21 cellular contexts compared by ENCODE assay signal in the genomic region with DNA sequence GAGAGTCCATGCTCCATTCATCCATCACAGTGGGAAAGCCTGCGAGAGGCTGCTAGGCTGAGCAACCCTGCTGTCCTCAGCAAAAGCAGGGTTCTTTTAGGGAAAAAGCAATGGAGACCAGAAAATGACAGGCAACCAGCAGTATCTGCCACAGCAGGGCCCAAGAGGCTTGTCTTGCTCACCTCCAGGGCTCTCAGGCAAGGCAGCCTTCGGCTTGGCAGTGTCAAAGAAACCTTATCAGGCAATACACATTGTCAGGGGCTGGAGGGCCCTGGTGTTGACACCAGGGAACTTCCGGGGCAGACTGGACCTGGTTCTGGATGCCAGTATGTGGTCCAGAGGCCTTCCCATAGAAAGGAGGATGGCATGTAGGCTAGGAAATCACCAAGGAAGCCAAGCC.
"Had no signal": no experiment of that assay in that cellular context is flagged by ENCODE, and none has a peak within 500 bp of the region (broad histone marks: within the 10 kb centered on the region; RNA-seq: fewer than 3 reads in every experiment).

No MANE protein-coding gene starts in this region.

- H3K4me3 ChIP-seq: dorsolateral prefrontal cortex, gastrocnemius medialis, lung, mucosa of descending colon, stomach, testis, tibial nerve, upper lobe of left lung had no signal

- FAIRE-seq: colon, keratinocyte, urothelium cell line had no signal

- H3K36me3 ChIP-seq: gastrocnemius medialis, stomach, tibial nerve, upper lobe of left lung had no signal

- H3K27ac ChIP-seq: gastrocnemius medialis, parathyroid adenoma, stomach, testis, tibial nerve, upper lobe of left lung had no signal

- DNase-seq: dorsolateral prefrontal cortex; effector CD4-positive, alpha-beta T cell; foreskin fibroblast; gastrocnemius medialis; head of caudate nucleus; mucosa of descending colon; naive B cell; stimulated activated CD4-positive, alpha-beta T cell treated with anti-CD3 and anti-CD28 coated beads, Interleukin-2, amount 100 ng/mL, for 24 hours; stimulated activated CD4-positive, alpha-beta T cell treated with anti-CD3 and anti-CD28 coated beads, Interleukin-4, amount 100 ng/mL, for 24 hours; stimulated activated naive CD4-positive, alpha-beta T cell treated with Interleukin-2 at 50 U/mL for 16 hours; stomach; testis; upper lobe of left lung had no signal

- H2AFZ ChIP-seq: parathyroid adenoma had no signal

- H3K9me3 ChIP-seq: gastrocnemius medialis, mucosa of descending colon, stomach, testis, tibial nerve, upper lobe of left lung had no signal

- ATAC-seq: gastrocnemius medialis; mucosa of descending colon; sciatic nerve; stimulated activated effector memory CD8-positive, alpha-beta T cell treated with anti-CD3 and anti-CD28 coated beads, Interleukin-12 subunit alpha, Interleukin-12 subunit beta, amount 100 ng/mL, for 72 hours had no signal

- H3K27me3 ChIP-seq: dorsolateral prefrontal cortex, gastrocnemius medialis, stomach, testis, tibial nerve, upper lobe of left lung had no signal

- H3K9ac ChIP-seq: parathyroid adenoma had no signal

- H3K4me1 ChIP-seq: gastrocnemius medialis, testis had no signal

- H3K79me2 ChIP-seq: parathyroid adenoma had no signal
